ENCODE assay signal across 19 cellular contexts in genomic region chr19:8213827-8214672, GRCh38. TPM values are rescaled to one million over a fixed set of nuclear protein-coding genes. Genes with fewer than 3 reads are reported as not detected.
DNase-seq lines count a peak whose midpoint lies in the region; ATAC-seq, FAIRE-seq and TF ChIP-seq lines count a peak whose summit lies in the region.
"Had no signal": no experiment of that assay in that cellular context is flagged by ENCODE, and none has a peak within 500 bp of the region (broad histone marks: within the 10 kb centered on the region; RNA-seq: fewer than 3 reads in every experiment).

No MANE protein-coding gene starts in this region.

- no peak for FAIRE-seq in HepG2 (lab: Jason Lieb, UNC)
- FAIRE-seq: urothelium cell line had no signal

- H3K36me3 Mint-ChIP-seq in natural killer cell (no peaks in the 10 kb centered on the region), activated B cell treated with CpG ODN at 0.5 μM for 24 hours (ENCODE audit: low read depth) (peaks cover 65% of the 10 kb centered on the region)
- no peaks in the 10 kb centered on the region for H3K36me3 Mint-ChIP-seq in natural killer cell treated with Interleukin-12 subunit alpha and Interleukin-12 subunit beta and Interleukin-15 and Interleukin-18, amount 100 ng/mL, for 72 hours

- ATAC-seq in natural killer cell (no peak), activated B cell treated with CpG ODN at 0.5 μM for 24 hours (ENCODE audit: low read depth) (no peak), HepG2 (no peak), HG03442 (IDR thresholded peaks at IDR 0.05; ENCODE audit: unreplicated experiment) (no peak), HG02759 (IDR thresholded peaks at IDR 0.05; ENCODE audit: unreplicated experiment) (no peak)
- ATAC-seq in natural killer cell treated with Interleukin-12 subunit alpha and Interleukin-12 subunit beta and Interleukin-15 and Interleukin-18, amount 100 ng/mL, for 72 hours: no peak
- ATAC-seq: GM23338, left colon had no signal

- H3K4me3 ChIP-seq in HepG2 (replicated peaks in 1 of 3; ENCODE audit: insufficient read depth in 1 of 3, low read depth in 2 of 3, low read length in 3 of 3): no peak overlapping the region
- H3K4me3 ChIP-seq: GM23338 had no signal

- TF ChIP-seq RAD21 in HepG2 (CRISPR knock-in tag; IDR thresholded peaks at IDR 0.05): no peak

- peaks cover 48% of the 10 kb centered on the region for H3K4me1 ChIP-seq in HepG2 (ENCODE audit: insufficient read depth, low read length)

- DNase-seq in natural killer cell: no peak
- no peak for DNase-seq in natural killer cell treated with Interleukin-12 subunit alpha and Interleukin-12 subunit beta and Interleukin-15 and Interleukin-18, amount 100 ng/mL, for 72 hours (ENCODE audit: low spot score)
- no peak for DNase-seq in activated B cell treated with CpG ODN at 0.5 μM for 24 hours
- peak; percentile 45 for DNase-seq in HepG2 (ENCODE audit: low spot score)
- DNase-seq in AG08395 (ENCODE audit: low spot score): no peak
- no peak for DNase-seq in dedifferentiated amniotic fluid mesenchymal stem cell (ENCODE audit: extremely low spot score)
- DNase-seq: activated CD4-positive, alpha-beta T cell treated with anti-CD3 and anti-CD28 coated beads for 48 hours; activated T-cell treated with anti-CD3 and anti-CD28 coated beads, Interleukin-2, amount 50 U/mL, for 48 hours; central memory CD4-positive, alpha-beta T cell; left colon; NCI-H345; SIG-M5; stimulated activated naive CD4-positive, alpha-beta T cell; T1000 had no signal

- H3K36me3 ChIP-seq in HepG2 (replicated peaks in 1 of 2; ENCODE audit: control insufficient read depth in 1 of 2, insufficient read depth in 2 of 2, low read length in 2 of 2): peaks cover 5 to 24% of the 10 kb centered on the region in 2 experiments; a peak in 3 of 5 replicates

- H3K9me3 Mint-ChIP-seq in natural killer cell: no peaks in the 10 kb centered on the region
- H3K9me3 Mint-ChIP-seq in natural killer cell treated with Interleukin-12 subunit alpha and Interleukin-12 subunit beta and Interleukin-15 and Interleukin-18, amount 100 ng/mL, for 72 hours: no peaks in the 10 kb centered on the region
- H3K9me3 Mint-ChIP-seq in activated B cell treated with CpG ODN at 0.5 μM for 24 hours: no peaks in the 10 kb centered on the region
- H3K9me3 Mint-ChIP-seq: GM23338 had no signal

- no TSS peak for BruUV-seq in HepG2 (replicated peaks; lab: Mats Ljungman, UMichigan)

- H3K27me3 Mint-ChIP-seq in natural killer cell (ENCODE audit: low read depth in 2 of 2) (no peaks in the 10 kb centered on the region), activated B cell treated with CpG ODN at 0.5 μM for 24 hours (no peaks in the 10 kb centered on the region)
- H3K27me3 Mint-ChIP-seq in natural killer cell treated with Interleukin-12 subunit alpha and Interleukin-12 subunit beta and Interleukin-15 and Interleukin-18, amount 100 ng/mL, for 72 hours: no peaks in the 10 kb centered on the region
- H3K27me3 Mint-ChIP-seq: progenitor cell of endocrine pancreas had no signal

- H3K4me1 Mint-ChIP-seq in natural killer cell (peaks cover 37 to 57% of the 10 kb centered on the region in 2 donors), activated B cell treated with CpG ODN at 0.5 μM for 24 hours (peaks cover 62% of the 10 kb centered on the region)
- peaks cover 30 to 38% of the 10 kb centered on the region in 2 donors for H3K4me1 Mint-ChIP-seq in natural killer cell treated with Interleukin-12 subunit alpha and Interleukin-12 subunit beta and Interleukin-15 and Interleukin-18, amount 100 ng/mL, for 72 hours (ENCODE audit: low read depth in 2 of 2)

- no peaks in the 10 kb centered on the region for H3K9me3 ChIP-seq in HepG2 (ENCODE audit: low read length)

- H3K4me2 ChIP-seq in HepG2 (ENCODE audit: low read depth, low read length): 0 out of 2 replicates have a peak overlapping the region, but pooled peaks have one; percentile 29
- H3K4me2 ChIP-seq: GM23338 had no signal

- H3K27me3 ChIP-seq in HepG2 (ENCODE audit: control insufficient read depth in 1 of 2, insufficient read depth in 2 of 2, low read length in 2 of 2): no peaks in the 10 kb centered on the region; a peak in 1 of 5 replicates

- TF ChIP-seq CTCF in natural killer cell (IDR thresholded peaks at IDR 0.05) (no peak), activated B cell treated with CpG ODN at 0.5 μM for 24 hours (IDR thresholded peaks at IDR 0.05) (no peak), HepG2 (CRISPR knock-in tag; IDR thresholded peaks at IDR 0.05) (no peak)

- TF ChIP-seq EP300 in HepG2 (IDR thresholded peaks at IDR 0.05; ENCODE audit: low read depth in 2 of 2, low read length in 2 of 2): no peak
- TF ChIP-seq EP300 in HepG2 (CRISPR knock-in tag; IDR thresholded peaks at IDR 0.05; ENCODE audit: borderline replicate concordance): no peak

- POLR2A ChIA-PET in activated B cell treated with CpG ODN at 0.5 μM for 24 hours (lab: Charles Lee) (no interaction called here), HepG2 (lab: Yijun Ruan, JAX) (no interaction called here)

- CTCF ChIA-PET in activated B cell treated with CpG ODN at 0.5 μM for 24 hours (lab: Charles Lee) (interaction anchor here (1.1 kb wide), 1 partner anchor 20 kb away, joined by 3 read pairs; no protein-coding TSS in a partner anchor), HepG2 (lab: Yijun Ruan, JAX; ENCODE audit: low intra/inter-chr PET ratio, low total read pairs) (no interaction called here)

- no peak for TF ChIP-seq POLR2A in HepG2 (IDR thresholded peaks at IDR 0.05; ENCODE audit: insufficient read depth in 1 of 2, low read depth in 2 of 2, low read length in 2 of 2)

- WGBS in HepG2 (ENCODE audit: low lambda C conversion rate): 68% methylated on average over 5 of the region's 5 CpGs

- in situ Hi-C loops in HepG2 (cut with HindIII; ENCODE audit: extremely low pct_ligation_motif_present, low pct_unique_long_range_greater_than_20kb): no loop called here

- intact Hi-C loops in natural killer cell (cut with micrococcal nuclease): no loop called here
- intact Hi-C loops in activated B cell treated with CpG ODN at 0.5 μM for 24 hours (cut with micrococcal nuclease): no loop called here
- intact Hi-C loops in HepG2 (cut with micrococcal nuclease; ENCODE audit: unreplicated experiment): no loop called here

- H3K27ac ChIP-seq in HepG2 (ENCODE audit: extremely low read length, insufficient read depth, low read length): peak overlapping the region; percentile 25

- no peak overlapping the region for H3K9ac ChIP-seq in HepG2 (ENCODE audit: insufficient read depth, low read depth, low read length)

- H3K4me3 Mint-ChIP-seq in natural killer cell (no peak overlapping the region), activated B cell treated with CpG ODN at 0.5 μM for 24 hours (peak overlapping the region; percentile 21)
- H3K4me3 Mint-ChIP-seq in natural killer cell treated with Interleukin-12 subunit alpha and Interleukin-12 subunit beta and Interleukin-15 and Interleukin-18, amount 100 ng/mL, for 72 hours: no peak overlapping the region
- H3K4me3 Mint-ChIP-seq: GM23338 had no signal

- H2AFZ ChIP-seq in HepG2 (ENCODE audit: low read length): no peak overlapping the region
- H2AFZ ChIP-seq: GM23338 had no signal

- H3K27ac Mint-ChIP-seq in natural killer cell (peak overlapping the region; percentile 19 to 72), activated B cell treated with CpG ODN at 0.5 μM for 24 hours (peak overlapping the region; percentile 64)
- H3K27ac Mint-ChIP-seq in natural killer cell treated with Interleukin-12 subunit alpha and Interleukin-12 subunit beta and Interleukin-15 and Interleukin-18, amount 100 ng/mL, for 72 hours: peak overlapping the region in 1 of 2 donors; percentile 32
- H3K27ac Mint-ChIP-seq: GM23338, progenitor cell of endocrine pancreas had no signal

- peaks cover 54% of the 10 kb centered on the region for H4K20me1 ChIP-seq in HepG2 (ENCODE audit: insufficient read depth, low read length)

- peaks cover 78% of the 10 kb centered on the region for H3K79me2 ChIP-seq in HepG2 (ENCODE audit: insufficient read depth, low read length)

TF ChIP-seq in HepG2, 621 proteins besides CTCF, POLR2A, EP300 and RAD21 (continues in another document):
- TF ChIP-seq HNF4G (IDR thresholded peaks at IDR 0.05; ENCODE audit: borderline replicate concordance, low read depth, low read length): peak; percentile 30; the same call in 1 of the 2 replicates
- no peak for TF ChIP-seq HNF4G (CRISPR knock-in tag; IDR thresholded peaks at IDR 0.05; ENCODE audit: borderline replicate concordance, low read depth)

RNA-seq across cellular contexts. Expression of gene CERS4, which starts 4.9 kb away (rescaled TPM):
- total RNA-seq in natural killer cell: 10 to 100 TPM; 50.0 to 70.8 (median 69.8) TPM
- total RNA-seq in natural killer cell treated with Interleukin-12 subunit alpha and Interleukin-12 subunit beta and Interleukin-15 and Interleukin-18, amount 100 ng/mL, for 72 hours: 10 to 100 TPM; 36.8 to 55.8 TPM
- total RNA-seq in activated B cell treated with CpG ODN at 0.5 μM for 24 hours: 112 and 114 TPM in 2 replicates
- total RNA-seq in HepG2 (2016; rRNA removed; fragmentation: Illumina TruSeq; extraction: Trizol): 47.4 and 83.5 TPM in 2 replicates
- 54.7 and 67.0 TPM in 2 replicates for total RNA-seq in HepG2 (2016; cell fraction: cytosol; rRNA removed; fragmentation: Illumina TruSeq; extraction: Trizol; ENCODE audit: low read depth)
- 42.9 and 82.5 TPM in 2 replicates for total RNA-seq in HepG2 (2016; cell fraction: insoluble cytoplasmic fraction; rRNA removed; fragmentation: Illumina TruSeq; extraction: Trizol)
- total RNA-seq in HepG2 (2016; cell fraction: membrane; rRNA removed; fragmentation: Illumina TruSeq; extraction: Trizol): 68.0 and 79.4 TPM in 2 replicates
- total RNA-seq in HepG2 (2016; cell fraction: nucleus; rRNA removed; fragmentation: Illumina TruSeq; extraction: Trizol): 76.2 and 78.4 TPM in 2 replicates
- 74.7 and 97.6 TPM in 2 replicates for polyA plus RNA-seq in HepG2 (2011; rRNA removed)
- polyA plus RNA-seq in HepG2 (2011; cell fraction: cytosol; rRNA removed): 78.3 and 82.4 TPM in 2 replicates
- polyA plus RNA-seq in HepG2 (2011; cell fraction: nucleus; rRNA removed): 83.2 and 92.3 TPM in 2 replicates
- polyA plus RNA-seq in HepG2 (2012): 34.1 and 40.8 TPM in 2 replicates
- 47.5 and 59.8 TPM in 2 replicates for polyA plus RNA-seq in HepG2 (2016; cell fraction: cytosol; fragmentation: Illumina TruSeq; extraction: Trizol; ENCODE audit: low read depth)
- 44.2 and 45.5 TPM in 2 replicates for polyA plus RNA-seq in HepG2 (2016; cell fraction: insoluble cytoplasmic fraction; fragmentation: Illumina TruSeq; extraction: Trizol; ENCODE audit: low read depth)
- polyA plus RNA-seq in HepG2 (2016; cell fraction: membrane; fragmentation: Illumina TruSeq; extraction: Trizol; ENCODE audit: low read depth): 53.9 and 57.1 TPM in 2 replicates
- 122 and 128 TPM in 2 replicates for polyA plus RNA-seq in HepG2 (2016; cell fraction: nucleus; fragmentation: Illumina TruSeq; extraction: Trizol; ENCODE audit: insufficient read depth, low read depth)
- 0.19 and 131 TPM in 2 replicates for polyA minus RNA-seq in HepG2 (2011; rRNA and poly(A)+ RNA removed; ENCODE audit: low replicate concordance)
- 24.3 and 31.5 TPM in 2 replicates for polyA minus RNA-seq in HepG2 (2011; cell fraction: cytosol; rRNA and poly(A)+ RNA removed)
- 20.2 and 23.6 TPM in 2 replicates for polyA minus RNA-seq in HepG2 (2011; cell fraction: nucleus; rRNA and poly(A)+ RNA removed)
